8 cellular contexts compared by ENCODE assay signal in the genomic region with DNA sequence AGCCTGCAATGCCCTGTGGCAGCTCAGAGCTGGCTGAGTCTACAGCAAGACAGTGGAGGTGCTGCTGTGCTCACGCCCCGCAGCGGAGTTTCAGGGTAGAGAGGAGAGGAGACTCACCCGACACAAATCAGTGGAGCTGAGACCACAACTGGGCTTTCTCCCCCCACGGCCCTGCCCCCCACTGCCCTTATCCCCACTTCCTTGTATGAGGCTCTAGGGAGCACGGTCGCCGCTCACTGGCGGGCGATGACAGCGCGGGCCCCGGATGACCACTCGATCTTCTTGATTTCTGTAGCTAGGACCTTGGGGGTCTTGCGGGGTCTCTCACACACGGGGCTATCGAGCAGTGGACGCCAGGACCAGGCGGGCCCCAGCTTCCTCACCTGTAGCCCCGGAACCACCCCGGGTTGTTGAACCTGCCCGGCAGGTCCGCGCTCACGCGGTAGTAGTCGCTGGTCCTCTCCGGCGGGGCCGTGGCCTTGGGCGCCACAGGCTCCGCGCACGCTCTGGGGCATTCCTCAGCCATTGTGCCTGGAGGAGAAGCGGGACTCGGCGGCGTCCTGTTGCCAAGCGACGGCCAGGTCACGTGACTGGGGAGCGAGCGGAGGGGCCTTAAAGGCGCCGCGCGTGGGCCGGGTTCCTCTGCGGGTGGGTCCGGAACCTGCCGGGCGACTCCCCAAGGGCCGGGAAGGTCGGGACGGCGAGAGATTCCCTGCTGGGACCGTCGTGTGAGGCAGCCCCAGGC. TPM values are rescaled to one million over a fixed set of nuclear protein-coding genes. Genes with fewer than 3 reads are reported as not detected.
DNase-seq lines count a peak whose midpoint lies in the region; ATAC-seq and TF ChIP-seq lines count a peak whose summit lies in the region.

No MANE protein-coding gene starts in this region.

- no peak for TF ChIP-seq CTCF in smooth muscle cell (IDR thresholded peaks at IDR 0.05; ENCODE audit: borderline replicate concordance, insufficient read depth, poor library complexity, severe bottlenecking)

- 1% methylated on average over 52 of the region's 58 CpGs for WGBS in smooth muscle cell (ENCODE audit: low lambda C conversion rate)

- ATAC-seq in HG02885 (IDR thresholded peaks at IDR 0.05; ENCODE audit: poor library complexity, unreplicated experiment) (peak; percentile 59), GM18520 (IDR thresholded peaks at IDR 0.05; ENCODE audit: unreplicated experiment) (no peak)

- H3K4me3 ChIP-seq in smooth muscle cell = peak overlapping the region; percentile 94

- H3K9me3 ChIP-seq in smooth muscle cell (replicated peaks; ENCODE audit: low read depth) = no peaks in the 10 kb centered on the region

- H3K27ac ChIP-seq in caudate nucleus (ENCODE audit: low read depth, low read length) (peak overlapping the region; percentile 83), smooth muscle cell (ENCODE audit: low read depth) (no peak overlapping the region)

- H3K79me2 ChIP-seq in smooth muscle cell (ENCODE audit: low read depth) = peaks cover 18% of the 10 kb centered on the region

- no peaks in the 10 kb centered on the region for H3K27me3 ChIP-seq in smooth muscle cell (ENCODE audit: low read depth)

- peak overlapping the region; percentile 98 for H2AFZ ChIP-seq in smooth muscle cell (ENCODE audit: low read depth)

- H3K36me3 ChIP-seq in smooth muscle cell (ENCODE audit: low read depth) = no peaks in the 10 kb centered on the region

- peak overlapping the region; percentile 36 for H3K9ac ChIP-seq in smooth muscle cell (ENCODE audit: low read depth)

- DNase-seq in ELR (ENCODE audit: low read depth) = peak; percentile 92
- DNase-seq in NCI-H2171 treated with DMSO at 0.1 percent for 48 hours (lab: John Stamatoyannopoulos, UW) = peak; percentile 83
- DNase-seq in activated CD4-positive, CD25-positive, alpha-beta regulatory T cell (lab: John Stamatoyannopoulos, UW) = peak; percentile 73 to 79 (median 76)
- DNase-seq in caudate nucleus (lab: John Stamatoyannopoulos, UW) = peak in 60 of 61 donors; percentile 56 to 98 (median 90)
- peak; percentile 86 for DNase-seq in iris pigment epithelial cell (ENCODE audit: low read depth)
- peak; percentile 85 for DNase-seq in smooth muscle cell (lab: John Stamatoyannopoulos, UW; ENCODE audit: unreplicated experiment)

- peak overlapping the region; percentile 98 for H3K4me2 ChIP-seq in smooth muscle cell

- peaks cover 15% of the 10 kb centered on the region for H4K20me1 ChIP-seq in smooth muscle cell (ENCODE audit: low read depth)

- H3F3A ChIP-seq in smooth muscle cell (ENCODE audit: low read depth) = peaks cover 3% of the 10 kb centered on the region

- peaks cover 11% of the 10 kb centered on the region for H3K4me1 ChIP-seq in smooth muscle cell (ENCODE audit: low read depth)

RNA-seq across cellular contexts. Expression of a gene that starts 1.0 kb away (rescaled TPM):
- total RNA-seq in smooth muscle cell = 30.7 and 34.2 TPM in 2 replicates
- polyA plus RNA-seq in smooth muscle cell = 49.0 and 52.6 TPM in 2 replicates

RNA-seq across cellular contexts. Expression of a gene that starts 19.9 kb away (rescaled TPM):
- 7.3 and 8.1 TPM in 2 replicates for total RNA-seq in smooth muscle cell
- 6.2 and 7.7 TPM in 2 replicates for polyA plus RNA-seq in smooth muscle cell

RNA-seq across cellular contexts. Expression of a gene that starts 21.7 kb away (rescaled TPM):
- 0.85 and 0.99 TPM in 2 replicates for total RNA-seq in smooth muscle cell
- 3.5 and 5.6 TPM in 2 replicates for polyA plus RNA-seq in smooth muscle cell

RNA-seq across cellular contexts. Expression of a gene that starts 46.4 kb away (rescaled TPM):
- total RNA-seq in smooth muscle cell = not detected in 2 replicates
- 0.61 TPM in 1 of 2 replicates, not detected in the other for polyA plus RNA-seq in smooth muscle cell
